Comparison of ENCODE assay signal across 10 cellular contexts in the genomic region with DNA sequence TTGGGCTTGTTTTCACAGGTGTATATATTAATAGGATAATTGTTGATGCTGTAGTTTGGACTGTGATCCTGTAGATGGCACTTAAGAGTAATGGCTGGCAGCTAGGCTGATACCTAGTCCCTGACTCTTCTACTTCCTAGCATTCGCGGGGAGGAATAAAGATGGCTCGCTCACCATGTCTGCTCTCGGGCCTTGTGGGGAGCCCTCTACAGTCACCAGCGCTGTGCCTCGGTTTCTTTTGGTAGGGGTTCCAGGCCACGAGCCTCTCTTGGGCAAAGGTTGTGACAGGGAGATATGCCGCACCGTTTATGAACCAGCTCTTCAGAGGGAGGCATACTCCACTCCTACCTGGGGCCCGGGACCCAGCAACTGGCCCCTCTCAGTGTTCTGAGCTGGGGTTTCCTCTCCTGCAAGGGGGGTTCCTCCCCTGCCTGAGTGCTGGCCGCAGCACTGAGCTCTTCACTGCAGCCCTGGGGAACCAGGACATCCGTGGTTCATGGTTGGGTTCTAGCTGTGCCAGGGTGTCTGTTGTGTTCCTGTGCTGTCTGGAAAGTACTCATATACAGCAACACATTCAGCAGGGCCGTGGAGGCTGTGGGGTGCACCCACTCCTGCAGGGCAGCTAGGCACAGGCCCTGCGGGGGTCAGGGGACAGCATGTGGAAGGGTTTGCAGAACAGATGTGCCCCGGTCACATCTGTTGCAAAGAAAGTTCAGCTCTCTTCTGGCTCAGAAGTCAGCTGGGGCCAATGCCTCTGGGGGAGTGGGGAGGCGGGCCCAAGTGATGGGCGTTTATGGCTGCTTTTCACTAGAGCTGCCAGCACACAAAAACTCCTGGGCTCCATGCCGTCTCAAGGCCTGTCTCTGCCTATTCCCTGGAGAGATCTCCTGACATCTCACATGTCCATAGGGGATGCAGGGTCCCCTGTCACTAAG.
DNase-seq lines count a peak whose midpoint lies in the region; ATAC-seq, FAIRE-seq and TF ChIP-seq lines count a peak whose summit lies in the region.
"Had no signal": no experiment of that assay in that cellular context is flagged by ENCODE, and none has a peak within 500 bp of the region (broad histone marks: within the 10 kb centered on the region; RNA-seq: fewer than 3 reads in every experiment).

No MANE protein-coding gene starts in this region.

- H3K9me3 ChIP-seq in naive thymus-derived CD4-positive, alpha-beta T cell (ENCODE audit: control insufficient read depth in 2 of 3, low read length in 3 of 3): no peaks in the 10 kb centered on the region
- no peaks in the 10 kb centered on the region for H3K9me3 ChIP-seq in colonic mucosa

- no peak overlapping the region for H3K4me3 ChIP-seq in naive thymus-derived CD4-positive, alpha-beta T cell (ENCODE audit: low read length)
- H3K4me3 ChIP-seq in colonic mucosa: no peak overlapping the region

- H3K4me1 ChIP-seq in naive thymus-derived CD4-positive, alpha-beta T cell (ENCODE audit: control insufficient read depth in 2 of 2, insufficient read depth in 2 of 2, low read length in 2 of 2): no peaks in the 10 kb centered on the region
- no peaks in the 10 kb centered on the region for H3K4me1 ChIP-seq in colonic mucosa

- H3K27me3 ChIP-seq in naive thymus-derived CD4-positive, alpha-beta T cell (ENCODE audit: control insufficient read depth in 2 of 2, insufficient read depth in 2 of 2, low read length in 2 of 2): no peaks in the 10 kb centered on the region
- no peaks in the 10 kb centered on the region for H3K27me3 ChIP-seq in colonic mucosa

- H3K9me3 Mint-ChIP-seq in naive thymus-derived CD4-positive, alpha-beta T cell: no peaks in the 10 kb centered on the region
- H3K9me3 Mint-ChIP-seq: naive thymus-derived CD8-positive, alpha-beta T cell had no signal

- DNase-seq in NCI-H1694 treated with DMSO at 0.1 percent for 48 hours (lab: John Stamatoyannopoulos, UW) (peak; percentile 6), NCI-H1694 (lab: John Stamatoyannopoulos, UW) (no peak), RWPE1 (ENCODE audit: low spot score) (no peak), NCI-H1930 (lab: John Stamatoyannopoulos, UW) (no peak), frontal cortex (ENCODE audit: low spot score in 2 of 2) (no peak), colonic mucosa (no peak)
- no peak for DNase-seq in naive thymus-derived CD4-positive, alpha-beta T cell
- DNase-seq: CD4-positive, CD25-positive, alpha-beta regulatory T cell had no signal

- TF ChIP-seq CTCF in RWPE1 (conservative IDR thresholded peaks at IDR 0.05; ENCODE audit: low read depth) (0 out of 2 replicates have a peak, but pooled peaks have one; percentile 23), colonic mucosa (IDR thresholded peaks at IDR 0.05) (no peak)

- no peak overlapping the region for H3K4me3 Mint-ChIP-seq in naive thymus-derived CD4-positive, alpha-beta T cell
- H3K4me3 Mint-ChIP-seq: CD4-positive, CD25-positive, alpha-beta regulatory T cell; naive thymus-derived CD8-positive, alpha-beta T cell had no signal

- no peak overlapping the region for H3K27ac Mint-ChIP-seq in naive thymus-derived CD4-positive, alpha-beta T cell
- H3K27ac Mint-ChIP-seq: CD4-positive, CD25-positive, alpha-beta regulatory T cell; naive thymus-derived CD8-positive, alpha-beta T cell had no signal

- FAIRE-seq in frontal cortex (lab: Jason Lieb, UNC): no peak

- no peak overlapping the region for H3K9ac ChIP-seq in colonic mucosa (ENCODE audit: low read depth in 2 of 2, low read length in 2 of 2)

- H3K27ac ChIP-seq in RWPE1 (no peak overlapping the region), colonic mucosa (no peak overlapping the region)
- H3K27ac ChIP-seq in naive thymus-derived CD4-positive, alpha-beta T cell (ENCODE audit: low read depth, low read length): no peak overlapping the region

- peaks cover 0 to 17% (median 9%) of the 10 kb centered on the region in 5 donors for H3K27me3 Mint-ChIP-seq in naive thymus-derived CD4-positive, alpha-beta T cell
- H3K27me3 Mint-ChIP-seq: CD4-positive, CD25-positive, alpha-beta regulatory T cell had no signal

- POLR2A ChIA-PET in RWPE1 (lab: Yijun Ruan, JAX; ENCODE audit: low non-redundant PET): no interaction called here
- POLR2A ChIA-PET in naive thymus-derived CD4-positive, alpha-beta T cell (lab: Charles Lee): no interaction called here

- no peaks in the 10 kb centered on the region for H3K36me3 ChIP-seq in naive thymus-derived CD4-positive, alpha-beta T cell (ENCODE audit: control insufficient read depth in 2 of 3, insufficient read depth in 3 of 3, low read length in 3 of 3)
- no peaks in the 10 kb centered on the region for H3K36me3 ChIP-seq in colonic mucosa

- H3K4me1 Mint-ChIP-seq in naive thymus-derived CD4-positive, alpha-beta T cell: no peaks in the 10 kb centered on the region
- H3K4me1 Mint-ChIP-seq: CD4-positive, CD25-positive, alpha-beta regulatory T cell; naive thymus-derived CD8-positive, alpha-beta T cell had no signal

- no peaks in the 10 kb centered on the region for H3K36me3 Mint-ChIP-seq in naive thymus-derived CD4-positive, alpha-beta T cell
- H3K36me3 Mint-ChIP-seq: CD4-positive, CD25-positive, alpha-beta regulatory T cell; naive thymus-derived CD8-positive, alpha-beta T cell had no signal

- intact Hi-C loops in naive thymus-derived CD4-positive, alpha-beta T cell (cut with micrococcal nuclease): no loop called here
- intact Hi-C loops in colonic mucosa (cut with DNase I): no loop called here

- CTCF ChIA-PET in RWPE1 (lab: Yijun Ruan, JAX): interaction anchor here (0.6 to 1.2 kb wide), 5 partner anchors 57 to 1073 kb away, joined by 3 to 5 read pairs (median 3); no protein-coding TSS in a partner anchor
- CTCF ChIA-PET in naive thymus-derived CD4-positive, alpha-beta T cell (lab: Charles Lee): no interaction called here

- ATAC-seq in HG02981 (IDR thresholded peaks at IDR 0.05; ENCODE audit: unreplicated experiment): peak; percentile 55
- ATAC-seq in naive thymus-derived CD4-positive, alpha-beta T cell: peak; percentile 36
- ATAC-seq: naive thymus-derived CD8-positive, alpha-beta T cell had no signal
